9 cellular contexts compared by ENCODE assay signal in genomic region chr3:45246236-45246635, GRCh38.
"Had no signal": no experiment of that assay in that cellular context is flagged by ENCODE, and none has a peak within 500 bp of the region (broad histone marks: within the 10 kb centered on the region; RNA-seq: fewer than 3 reads in every experiment).

No MANE protein-coding gene starts in this region.

- DNase-seq: GM23248, GOT3, H7, HFFc6, IMR-90, KG1 had no signal

- ATAC-seq: HCT116, HepG2, K562 had no signal
